ENCODE assay signal across 15 cellular contexts in the genomic region with DNA sequence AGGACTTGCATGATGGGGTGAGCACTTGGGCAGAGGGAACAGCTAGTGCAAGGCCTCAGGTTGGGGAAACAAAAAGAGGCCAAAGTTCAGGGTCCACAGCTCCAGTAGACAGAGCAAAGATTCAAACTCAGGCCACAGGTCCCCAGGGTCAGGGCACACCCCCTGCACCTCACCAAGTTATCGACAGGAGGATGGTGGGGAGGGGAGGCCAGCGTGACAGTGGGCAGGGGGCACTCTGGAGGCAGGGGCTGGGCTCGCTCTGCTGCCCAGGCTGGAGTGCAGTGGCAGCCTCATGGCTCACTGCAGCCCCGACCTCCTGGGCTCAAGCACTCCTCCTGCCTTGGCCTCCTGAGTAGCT. TPM values are rescaled to one million over a fixed set of nuclear protein-coding genes. Genes with fewer than 3 reads are reported as not detected.
"Had no signal": no experiment of that assay in that cellular context is flagged by ENCODE, and none has a peak within 500 bp of the region (broad histone marks: within the 10 kb centered on the region; RNA-seq: fewer than 3 reads in every experiment).

No MANE protein-coding gene starts in this region.

- H3K27me3 ChIP-seq: gastrocnemius medialis, upper lobe of right lung had no signal

- H3K4me3 ChIP-seq: gastrocnemius medialis, upper lobe of right lung had no signal

- DNase-seq: activated effector memory CD4-positive, alpha-beta T cell treated with anti-CD3 and anti-CD28 coated beads, Interleukin-2, amount 50 U/mL, for 16 hours; activated T-cell treated with anti-CD3 and anti-CD28 coated beads, Interleukin-2, amount 50 U/mL, for 4 hours; amniotic stem cell; effector memory CD8-positive, alpha-beta T cell; gastrocnemius medialis; nucleus accumbens; stimulated activated CD4-positive, alpha-beta T cell treated with anti-CD3 and anti-CD28 coated beads, Interleukin-2, amount 100 ng/mL, for 24 hours; stimulated activated naive B cell treated with anti-CD40 and anti-IgM and Interleukin-4, amounts not matched to agents 10 μg/mL and 1 μg/mL and 100 μg/mL, for 72 hours; T-helper 2 cell; upper lobe of right lung had no signal

- ATAC-seq: activated naive CD4-positive, alpha-beta T cell treated with anti-CD3 and anti-CD28 coated beads, Interleukin-2, amount 50 U/mL, for 72 hours; activated T-cell treated with anti-CD3 and anti-CD28 coated beads, Interleukin-2, amount 50 U/mL, for 4 hours; effector memory CD8-positive, alpha-beta T cell; gastrocnemius medialis; sciatic nerve; stimulated activated naive B cell treated with anti-CD40 and anti-IgM and Interleukin-4, amounts not matched to agents 10 μg/mL and 1 μg/mL and 100 μg/mL, for 72 hours; upper lobe of right lung had no signal

- H3K27ac Mint-ChIP-seq: activated naive CD4-positive, alpha-beta T cell treated with anti-CD3 and anti-CD28 coated beads, Interleukin-2, amount 50 U/mL, for 72 hours; mesothelial cell of epicardium; stimulated activated naive B cell treated with anti-CD40 and anti-IgM and Interleukin-4, amounts not matched to agents 10 μg/mL and 1 μg/mL and 100 μg/mL, for 72 hours had no signal

- H3K27ac ChIP-seq: gastrocnemius medialis, upper lobe of right lung had no signal

- H3K4me1 Mint-ChIP-seq: stimulated activated naive B cell treated with anti-CD40 and anti-IgM and Interleukin-4, amounts not matched to agents 10 μg/mL and 1 μg/mL and 100 μg/mL, for 72 hours had no signal

- H3K9me3 Mint-ChIP-seq: activated naive CD4-positive, alpha-beta T cell treated with anti-CD3 and anti-CD28 coated beads, Interleukin-2, amount 50 U/mL, for 72 hours; activated T-cell treated with anti-CD3 and anti-CD28 coated beads, Interleukin-2, amount 50 U/mL, for 4 hours; central memory CD8-positive, alpha-beta T cell; effector memory CD8-positive, alpha-beta T cell; mesothelial cell of epicardium; stimulated activated naive B cell treated with anti-CD40 and anti-IgM and Interleukin-4, amounts not matched to agents 10 μg/mL and 1 μg/mL and 100 μg/mL, for 72 hours had no signal

- H3K4me3 Mint-ChIP-seq: activated T-cell treated with anti-CD3 and anti-CD28 coated beads, Interleukin-2, amount 50 U/mL, for 4 hours; central memory CD8-positive, alpha-beta T cell; mesothelial cell of epicardium; stimulated activated naive B cell treated with anti-CD40 and anti-IgM and Interleukin-4, amounts not matched to agents 10 μg/mL and 1 μg/mL and 100 μg/mL, for 72 hours had no signal

- H3K36me3 Mint-ChIP-seq: activated naive CD4-positive, alpha-beta T cell treated with anti-CD3 and anti-CD28 coated beads, Interleukin-2, amount 50 U/mL, for 72 hours; brain; mesothelial cell of epicardium had no signal

RNA-seq across cellular contexts. Expression of a gene that starts 33.9 kb away (rescaled TPM):
- total RNA-seq: activated naive CD4-positive, alpha-beta T cell treated with anti-CD3 and anti-CD28 coated beads, Interleukin-2, amount 50 U/mL, for 72 hours had no signal
